Comparison of ENCODE assay signal across 1 cellular context in the genomic region with DNA sequence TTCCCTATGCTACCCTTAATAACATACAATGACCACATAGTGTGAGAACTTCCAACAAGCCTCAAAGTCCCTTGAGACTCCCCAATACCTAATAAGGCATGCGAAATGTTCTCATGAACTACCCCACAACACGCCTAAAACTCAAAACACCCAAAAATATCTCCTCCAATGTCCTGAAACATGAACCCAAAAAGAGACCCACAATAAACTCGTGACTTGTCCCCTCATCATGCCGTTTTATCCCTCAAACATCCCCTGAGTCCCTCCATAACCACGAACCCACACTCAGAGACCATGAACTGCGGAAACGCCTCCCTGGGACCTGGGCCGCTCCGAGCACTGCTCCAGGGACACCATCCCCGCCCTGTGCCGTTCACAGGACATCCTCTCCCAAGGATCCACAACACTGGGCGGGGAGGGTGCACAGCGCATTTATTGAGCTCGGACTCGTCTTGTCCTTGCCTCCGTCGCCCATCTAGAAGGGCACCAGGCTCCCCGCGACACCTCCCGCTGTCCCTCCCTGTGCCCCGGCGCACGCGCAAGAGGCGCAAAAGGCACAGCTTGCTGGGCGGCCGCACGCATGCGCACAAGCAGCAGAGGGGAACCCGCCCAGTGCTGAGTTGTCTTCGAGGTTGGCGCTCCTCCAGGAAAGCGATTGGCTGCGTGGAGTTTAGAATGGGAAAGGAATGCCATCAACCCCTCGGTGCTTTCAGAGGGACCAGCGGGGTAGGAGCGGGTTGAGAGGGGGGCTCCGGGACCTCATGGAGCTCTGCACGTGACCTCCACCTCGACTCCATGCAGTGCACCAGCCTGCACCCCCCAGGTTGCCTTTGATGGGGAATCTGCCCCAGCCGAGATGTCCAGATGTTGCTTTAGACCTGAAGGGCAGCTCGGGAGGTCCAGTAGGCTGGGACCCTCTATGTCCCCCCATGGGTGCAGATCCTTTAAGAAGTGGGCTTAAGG.
TF ChIP-seq lines count a peak whose summit lies in the region.

No MANE protein-coding gene starts in this region.

TF ChIP-seq in GM12878, 131 proteins besides CTCF, POLR2A, EP300 and RAD21 (continues in another document):
- no peak for TF ChIP-seq SREBF2 (IDR thresholded peaks at IDR 0.05; ENCODE audit: low read length)
- peak; percentile 72 for TF ChIP-seq SMAD1 (IDR thresholded peaks at IDR 0.05; ENCODE audit: low read depth, partially characterized antibody)
- peak in 1 of 2 experiments; percentile 37; a peak in 1 of 4 replicates for TF ChIP-seq BHLHE40 (IDR thresholded peaks at IDR 0.05; ENCODE audit: borderline replicate concordance in 1 of 2, low read depth in 2 of 2, low read length in 1 of 2)
- TF ChIP-seq IKZF2 (IDR thresholded peaks at IDR 0.05) = peak; percentile 63 to 73
- TF ChIP-seq, protein P1, sequence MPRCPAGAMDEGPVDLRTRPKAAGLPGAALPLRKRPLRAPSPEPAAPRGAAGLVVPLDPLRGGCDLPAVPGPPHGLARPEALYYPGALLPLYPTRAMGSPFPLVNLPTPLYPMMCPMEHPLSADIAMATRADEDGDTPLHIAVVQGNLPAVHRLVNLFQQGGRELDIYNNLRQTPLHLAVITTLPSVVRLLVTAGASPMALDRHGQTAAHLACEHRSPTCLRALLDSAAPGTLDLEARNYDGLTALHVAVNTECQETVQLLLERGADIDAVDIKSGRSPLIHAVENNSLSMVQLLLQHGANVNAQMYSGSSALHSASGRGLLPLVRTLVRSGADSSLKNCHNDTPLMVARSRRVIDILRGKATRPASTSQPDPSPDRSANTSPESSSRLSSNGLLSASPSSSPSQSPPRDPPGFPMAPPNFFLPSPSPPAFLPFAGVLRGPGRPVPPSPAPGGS (IDR thresholded peaks at IDR 0.05; ENCODE audit: borderline replicate concordance, insufficient read depth, low read depth, low read length, poor library complexity, severe bottlenecking) = peak; percentile 23
- TF ChIP-seq RELA (IDR thresholded peaks at IDR 0.05; ENCODE audit: borderline replicate concordance, partially characterized antibody) = no peak
- no peak for TF ChIP-seq SUPT20H (IDR thresholded peaks at IDR 0.05; ENCODE audit: borderline replicate concordance, control insufficient read depth, low read depth, low read length)
- TF ChIP-seq YBX1 (IDR thresholded peaks at IDR 0.05) = peak; percentile 76
- TF ChIP-seq RUNX3 (IDR thresholded peaks at IDR 0.05; ENCODE audit: low read length) = peak; percentile 52
- peak; percentile 64; the same call in 1 of the 2 replicates for TF ChIP-seq LARP7 (IDR thresholded peaks at IDR 0.05)
- peak; percentile 27; the same call in 1 of the 2 replicates for TF ChIP-seq RB1 (IDR thresholded peaks at IDR 0.05; ENCODE audit: borderline replicate concordance)
- TF ChIP-seq SPI1 (IDR thresholded peaks at IDR 0.05; ENCODE audit: borderline replicate concordance, insufficient read depth, low read depth, low read length) = no peak
- TF ChIP-seq DPF2 (IDR thresholded peaks at IDR 0.05) = peak; percentile 67; the same call in 1 of the 2 replicates
- TF ChIP-seq NRF1 (conservative IDR thresholded peaks at IDR 0.05; ENCODE audit: low read depth, low read length) = peak; percentile 98
- no peak for TF ChIP-seq CHD2 (IDR thresholded peaks at IDR 0.05; ENCODE audit: borderline replicate concordance, low read depth, low read length)
- no peak for TF ChIP-seq HDAC2 (IDR thresholded peaks at IDR 0.05)
- TF ChIP-seq, protein P2, sequence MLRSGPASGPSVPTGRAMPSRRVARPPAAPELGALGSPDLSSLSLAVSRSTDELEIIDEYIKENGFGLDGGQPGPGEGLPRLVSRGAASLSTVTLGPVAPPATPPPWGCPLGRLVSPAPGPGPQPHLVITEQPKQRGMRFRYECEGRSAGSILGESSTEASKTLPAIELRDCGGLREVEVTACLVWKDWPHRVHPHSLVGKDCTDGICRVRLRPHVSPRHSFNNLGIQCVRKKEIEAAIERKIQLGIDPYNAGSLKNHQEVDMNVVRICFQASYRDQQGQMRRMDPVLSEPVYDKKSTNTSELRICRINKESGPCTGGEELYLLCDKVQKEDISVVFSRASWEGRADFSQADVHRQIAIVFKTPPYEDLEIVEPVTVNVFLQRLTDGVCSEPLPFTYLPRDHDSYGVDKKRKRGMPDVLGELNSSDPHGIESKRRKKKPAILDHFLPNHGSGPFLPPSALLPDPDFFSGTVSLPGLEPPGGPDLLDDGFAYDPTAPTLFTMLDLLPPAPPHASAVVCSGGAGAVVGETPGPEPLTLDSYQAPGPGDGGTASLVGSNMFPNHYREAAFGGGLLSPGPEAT (IDR thresholded peaks at IDR 0.05; ENCODE audit: low read depth) = peak; percentile 54; the same call in 1 of the 2 replicates
- TF ChIP-seq STAT1 (conservative IDR thresholded peaks at IDR 0.05) = no peak
- TF ChIP-seq BMI1 (IDR thresholded peaks at IDR 0.05; ENCODE audit: borderline replicate concordance) = peak; percentile 49; the same call in 1 of the 2 replicates
- TF ChIP-seq GATAD2B (conservative IDR thresholded peaks at IDR 0.05; ENCODE audit: low read depth) = peak; percentile 89
- TF ChIP-seq CBFB (IDR thresholded peaks at IDR 0.05; ENCODE audit: low read depth) = no peak
- TF ChIP-seq PAX5 (IDR thresholded peaks at IDR 0.05; ENCODE audit: borderline replicate concordance, low read depth, low read length) = 0 out of 2 replicates have a peak, but pooled peaks have one; percentile 11
- TF ChIP-seq SREBF1 (IDR thresholded peaks at IDR 0.05; ENCODE audit: low read length) = no peak
- TF ChIP-seq CBX5 (IDR thresholded peaks at IDR 0.05; ENCODE audit: low read depth) = no peak
- TF ChIP-seq, protein P3, sequence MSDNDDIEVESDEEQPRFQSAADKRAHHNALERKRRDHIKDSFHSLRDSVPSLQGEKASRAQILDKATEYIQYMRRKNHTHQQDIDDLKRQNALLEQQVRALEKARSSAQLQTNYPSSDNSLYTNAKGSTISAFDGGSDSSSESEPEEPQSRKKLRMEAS (IDR thresholded peaks at IDR 0.05; ENCODE audit: low read depth, low read length) = peak; percentile 8; the same call in 1 of the 2 replicates
- TF ChIP-seq TCF12 (IDR thresholded peaks at IDR 0.05; ENCODE audit: low read depth, low read length) = peak; percentile 46; the same call in 1 of the 2 replicates
- TF ChIP-seq, protein P4, sequence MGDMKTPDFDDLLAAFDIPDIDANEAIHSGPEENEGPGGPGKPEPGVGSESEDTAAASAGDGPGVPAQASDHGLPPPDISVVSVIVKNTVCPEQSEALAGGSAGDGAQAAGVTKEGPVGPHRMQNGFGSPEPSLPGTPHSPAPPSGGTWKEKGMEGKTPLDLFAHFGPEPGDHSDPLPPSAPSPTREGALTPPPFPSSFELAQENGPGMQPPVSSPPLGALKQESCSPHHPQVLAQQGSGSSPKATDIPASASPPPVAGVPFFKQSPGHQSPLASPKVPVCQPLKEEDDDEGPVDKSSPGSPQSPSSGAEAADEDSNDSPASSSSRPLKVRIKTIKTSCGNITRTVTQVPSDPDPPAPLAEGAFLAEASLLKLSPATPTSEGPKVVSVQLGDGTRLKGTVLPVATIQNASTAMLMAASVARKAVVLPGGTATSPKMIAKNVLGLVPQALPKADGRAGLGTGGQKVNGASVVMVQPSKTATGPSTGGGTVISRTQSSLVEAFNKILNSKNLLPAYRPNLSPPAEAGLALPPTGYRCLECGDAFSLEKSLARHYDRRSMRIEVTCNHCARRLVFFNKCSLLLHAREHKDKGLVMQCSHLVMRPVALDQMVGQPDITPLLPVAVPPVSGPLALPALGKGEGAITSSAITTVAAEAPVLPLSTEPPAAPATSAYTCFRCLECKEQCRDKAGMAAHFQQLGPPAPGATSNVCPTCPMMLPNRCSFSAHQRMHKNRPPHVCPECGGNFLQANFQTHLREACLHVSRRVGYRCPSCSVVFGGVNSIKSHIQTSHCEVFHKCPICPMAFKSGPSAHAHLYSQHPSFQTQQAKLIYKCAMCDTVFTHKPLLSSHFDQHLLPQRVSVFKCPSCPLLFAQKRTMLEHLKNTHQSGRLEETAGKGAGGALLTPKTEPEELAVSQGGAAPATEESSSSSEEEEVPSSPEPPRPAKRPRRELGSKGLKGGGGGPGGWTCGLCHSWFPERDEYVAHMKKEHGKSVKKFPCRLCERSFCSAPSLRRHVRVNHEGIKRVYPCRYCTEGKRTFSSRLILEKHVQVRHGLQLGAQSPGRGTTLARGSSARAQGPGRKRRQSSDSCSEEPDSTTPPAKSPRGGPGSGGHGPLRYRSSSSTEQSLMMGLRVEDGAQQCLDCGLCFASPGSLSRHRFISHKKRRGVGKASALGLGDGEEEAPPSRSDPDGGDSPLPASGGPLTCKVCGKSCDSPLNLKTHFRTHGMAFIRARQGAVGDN (IDR thresholded peaks at IDR 0.05) = peak; percentile 94
- TF ChIP-seq ZSCAN29 (IDR thresholded peaks at IDR 0.05) = no peak
- no peak for TF ChIP-seq RBBP5 (conservative IDR thresholded peaks at IDR 0.05)
- no peak for TF ChIP-seq FOS (IDR thresholded peaks at IDR 0.05; ENCODE audit: borderline replicate concordance, extremely low read depth, insufficient read length)
- peak; percentile 70; the same call in 1 of the 2 replicates for TF ChIP-seq BACH1 (IDR thresholded peaks at IDR 0.05; ENCODE audit: borderline replicate concordance)
- peak; percentile 82; the same call in 1 of the 2 replicates for TF ChIP-seq POLR2AphosphoS5 (IDR thresholded peaks at IDR 0.05; ENCODE audit: low read length)
- TF ChIP-seq ATF7 (IDR thresholded peaks at IDR 0.05; ENCODE audit: low read depth) = 0 out of 2 replicates have a peak, but pooled peaks have one; percentile 51
- TF ChIP-seq NFYA (IDR thresholded peaks at IDR 0.05; ENCODE audit: borderline replicate concordance, low read depth, low read length) = no peak
- TF ChIP-seq, protein P5, sequence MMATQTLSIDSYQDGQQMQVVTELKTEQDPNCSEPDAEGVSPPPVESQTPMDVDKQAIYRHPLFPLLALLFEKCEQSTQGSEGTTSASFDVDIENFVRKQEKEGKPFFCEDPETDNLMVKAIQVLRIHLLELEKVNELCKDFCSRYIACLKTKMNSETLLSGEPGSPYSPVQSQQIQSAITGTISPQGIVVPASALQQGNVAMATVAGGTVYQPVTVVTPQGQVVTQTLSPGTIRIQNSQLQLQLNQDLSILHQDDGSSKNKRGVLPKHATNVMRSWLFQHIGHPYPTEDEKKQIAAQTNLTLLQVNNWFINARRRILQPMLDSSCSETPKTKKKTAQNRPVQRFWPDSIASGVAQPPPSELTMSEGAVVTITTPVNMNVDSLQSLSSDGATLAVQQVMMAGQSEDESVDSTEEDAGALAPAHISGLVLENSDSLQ (IDR thresholded peaks at IDR 0.05) = 0 out of 2 replicates have a peak, but pooled peaks have one; percentile 5
- TF ChIP-seq, protein P6, sequence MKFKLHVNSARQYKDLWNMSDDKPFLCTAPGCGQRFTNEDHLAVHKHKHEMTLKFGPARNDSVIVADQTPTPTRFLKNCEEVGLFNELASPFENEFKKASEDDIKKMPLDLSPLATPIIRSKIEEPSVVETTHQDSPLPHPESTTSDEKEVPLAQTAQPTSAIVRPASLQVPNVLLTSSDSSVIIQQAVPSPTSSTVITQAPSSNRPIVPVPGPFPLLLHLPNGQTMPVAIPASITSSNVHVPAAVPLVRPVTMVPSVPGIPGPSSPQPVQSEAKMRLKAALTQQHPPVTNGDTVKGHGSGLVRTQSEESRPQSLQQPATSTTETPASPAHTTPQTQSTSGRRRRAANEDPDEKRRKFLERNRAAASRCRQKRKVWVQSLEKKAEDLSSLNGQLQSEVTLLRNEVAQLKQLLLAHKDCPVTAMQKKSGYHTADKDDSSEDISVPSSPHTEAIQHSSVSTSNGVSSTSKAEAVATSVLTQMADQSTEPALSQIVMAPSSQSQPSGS (IDR thresholded peaks at IDR 0.05; ENCODE audit: low read length) = no peak
- TF ChIP-seq, protein P7, sequence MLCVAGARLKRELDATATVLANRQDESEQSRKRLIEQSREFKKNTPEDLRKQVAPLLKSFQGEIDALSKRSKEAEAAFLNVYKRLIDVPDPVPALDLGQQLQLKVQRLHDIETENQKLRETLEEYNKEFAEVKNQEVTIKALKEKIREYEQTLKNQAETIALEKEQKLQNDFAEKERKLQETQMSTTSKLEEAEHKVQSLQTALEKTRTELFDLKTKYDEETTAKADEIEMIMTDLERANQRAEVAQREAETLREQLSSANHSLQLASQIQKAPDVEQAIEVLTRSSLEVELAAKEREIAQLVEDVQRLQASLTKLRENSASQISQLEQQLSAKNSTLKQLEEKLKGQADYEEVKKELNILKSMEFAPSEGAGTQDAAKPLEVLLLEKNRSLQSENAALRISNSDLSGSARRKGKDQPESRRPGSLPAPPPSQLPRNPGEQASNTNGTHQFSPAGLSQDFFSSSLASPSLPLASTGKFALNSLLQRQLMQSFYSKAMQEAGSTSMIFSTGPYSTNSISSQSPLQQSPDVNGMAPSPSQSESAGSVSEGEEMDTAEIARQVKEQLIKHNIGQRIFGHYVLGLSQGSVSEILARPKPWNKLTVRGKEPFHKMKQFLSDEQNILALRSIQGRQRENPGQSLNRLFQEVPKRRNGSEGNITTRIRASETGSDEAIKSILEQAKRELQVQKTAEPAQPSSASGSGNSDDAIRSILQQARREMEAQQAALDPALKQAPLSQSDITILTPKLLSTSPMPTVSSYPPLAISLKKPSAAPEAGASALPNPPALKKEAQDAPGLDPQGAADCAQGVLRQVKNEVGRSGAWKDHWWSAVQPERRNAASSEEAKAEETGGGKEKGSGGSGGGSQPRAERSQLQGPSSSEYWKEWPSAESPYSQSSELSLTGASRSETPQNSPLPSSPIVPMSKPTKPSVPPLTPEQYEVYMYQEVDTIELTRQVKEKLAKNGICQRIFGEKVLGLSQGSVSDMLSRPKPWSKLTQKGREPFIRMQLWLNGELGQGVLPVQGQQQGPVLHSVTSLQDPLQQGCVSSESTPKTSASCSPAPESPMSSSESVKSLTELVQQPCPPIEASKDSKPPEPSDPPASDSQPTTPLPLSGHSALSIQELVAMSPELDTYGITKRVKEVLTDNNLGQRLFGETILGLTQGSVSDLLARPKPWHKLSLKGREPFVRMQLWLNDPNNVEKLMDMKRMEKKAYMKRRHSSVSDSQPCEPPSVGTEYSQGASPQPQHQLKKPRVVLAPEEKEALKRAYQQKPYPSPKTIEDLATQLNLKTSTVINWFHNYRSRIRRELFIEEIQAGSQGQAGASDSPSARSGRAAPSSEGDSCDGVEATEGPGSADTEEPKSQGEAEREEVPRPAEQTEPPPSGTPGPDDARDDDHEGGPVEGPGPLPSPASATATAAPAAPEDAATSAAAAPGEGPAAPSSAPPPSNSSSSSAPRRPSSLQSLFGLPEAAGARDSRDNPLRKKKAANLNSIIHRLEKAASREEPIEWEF (IDR thresholded peaks at IDR 0.05; ENCODE audit: insufficient replicate concordance, low read depth, low read length) = peak; percentile 86
- no peak for TF ChIP-seq CHD4 (IDR thresholded peaks at IDR 0.05)
- TF ChIP-seq EED (IDR thresholded peaks at IDR 0.05; ENCODE audit: low read depth) = no peak
- TF ChIP-seq IKZF1 (conservative IDR thresholded peaks at IDR 0.05) = peak; percentile 100
- TF ChIP-seq ZNF384 (IDR thresholded peaks at IDR 0.05; ENCODE audit: borderline replicate concordance, low read depth, low read length) = no peak
- 0 out of 2 replicates have a peak, but pooled peaks have one; percentile 24 for TF ChIP-seq MTA2 (IDR thresholded peaks at IDR 0.05; ENCODE audit: low read depth)
- no peak for TF ChIP-seq PML (IDR thresholded peaks at IDR 0.05; ENCODE audit: low read length)
- TF ChIP-seq RAD51 (IDR thresholded peaks at IDR 0.05) = peak; percentile 15; the same call in 1 of the 2 replicates
- peak in 1 of 2 experiments; percentile 72; a peak in 2 of 4 replicates for TF ChIP-seq SRF (IDR thresholded peaks at IDR 0.05; ENCODE audit: low read depth in 2 of 2, low read length in 2 of 2)
